ENCODE assay signal across 1 cellular context in genomic region chr17:63621684-63622570, GRCh38.
TF ChIP-seq lines count a peak whose summit lies in the region.

Gene MAP3K3 (plus strand): TSS chr17:63622417. CDS start chr17:63622760, 343 bp downstream.

TF ChIP-seq in SK-N-SH, 30 proteins besides CTCF, POLR2A, EP300 and RAD21 (continued from another document):
- TF ChIP-seq POLR2AphosphoS5 (IDR thresholded peaks at IDR 0.05; ENCODE audit: low read depth, low read length) (peak; percentile 99), GABPA (IDR thresholded peaks at IDR 0.05; ENCODE audit: low read depth) (peak; percentile 26; the same call in 1 of the 2 replicates), USF1 (IDR thresholded peaks at IDR 0.05; ENCODE audit: borderline replicate concordance, low read depth) (no peak), MXI1 (IDR thresholded peaks at IDR 0.05; ENCODE audit: low read depth, low read length) (peak; percentile 63), PBX3 (IDR thresholded peaks at IDR 0.05) (peak; percentile 99)
